ENCODE assay signal across 1 cellular context in genomic region chr12:76878899-76879709, GRCh38.
A peak's percentile ranks its signal among the peaks of the same experiment; 100 is the strongest.
TF ChIP-seq lines count a peak whose summit lies in the region.

TSS of gene CSRP2 (minus strand) at chr12:76879019. CDS start at chr12:76866260, 12,759 bp downstream.

TF ChIP-seq in SK-N-SH, 30 proteins besides CTCF, POLR2A, EP300 and RAD21 (continued from another document):
- 0 out of 2 replicates have a peak, but pooled peaks have one; percentile 44 for TF ChIP-seq NFIC (IDR thresholded peaks at IDR 0.05; ENCODE audit: borderline replicate concordance)
- peak; percentile 34; the same call in 1 of the 2 replicates for TF ChIP-seq ELF1 (IDR thresholded peaks at IDR 0.05)
- TF ChIP-seq, protein P1, sequence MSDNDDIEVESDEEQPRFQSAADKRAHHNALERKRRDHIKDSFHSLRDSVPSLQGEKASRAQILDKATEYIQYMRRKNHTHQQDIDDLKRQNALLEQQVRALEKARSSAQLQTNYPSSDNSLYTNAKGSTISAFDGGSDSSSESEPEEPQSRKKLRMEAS (IDR thresholded peaks at IDR 0.05; ENCODE audit: low read depth) = peak; percentile 64
- no peak for TF ChIP-seq ZBTB33 (IDR thresholded peaks at IDR 0.05; ENCODE audit: borderline replicate concordance, low read depth)
- TF ChIP-seq RFX5 (IDR thresholded peaks at IDR 0.05; ENCODE audit: low read length) = no peak
- TF ChIP-seq EZH2phosphoT487 (IDR thresholded peaks at IDR 0.05; ENCODE audit: borderline replicate concordance, low read depth) = no peak
- TF ChIP-seq, protein P2, sequence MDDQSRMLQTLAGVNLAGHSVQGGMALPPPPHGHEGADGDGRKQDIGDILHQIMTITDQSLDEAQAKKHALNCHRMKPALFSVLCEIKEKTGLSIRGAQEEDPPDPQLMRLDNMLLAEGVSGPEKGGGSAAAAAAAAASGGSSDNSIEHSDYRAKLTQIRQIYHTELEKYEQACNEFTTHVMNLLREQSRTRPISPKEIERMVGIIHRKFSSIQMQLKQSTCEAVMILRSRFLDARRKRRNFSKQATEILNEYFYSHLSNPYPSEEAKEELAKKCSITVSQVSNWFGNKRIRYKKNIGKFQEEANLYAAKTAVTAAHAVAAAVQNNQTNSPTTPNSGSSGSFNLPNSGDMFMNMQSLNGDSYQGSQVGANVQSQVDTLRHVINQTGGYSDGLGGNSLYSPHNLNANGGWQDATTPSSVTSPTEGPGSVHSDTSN (IDR thresholded peaks at IDR 0.05) = no peak; the same call in 1 of the 2 replicates
- TF ChIP-seq RXRA (IDR thresholded peaks at IDR 0.05; ENCODE audit: borderline replicate concordance, low read depth) = 0 out of 2 replicates have a peak, but pooled peaks have one; percentile 19
- TF ChIP-seq CHD2 (IDR thresholded peaks at IDR 0.05; ENCODE audit: low read length, partially characterized antibody) = no peak
- TF ChIP-seq REST (IDR thresholded peaks at IDR 0.05; ENCODE audit: low read depth, low read length) = no peak; the same call in 1 of the 2 replicates
- no peak for TF ChIP-seq FOSL2 (IDR thresholded peaks at IDR 0.05; ENCODE audit: borderline replicate concordance, low read depth)
- no peak for TF ChIP-seq GATA2 (CRISPR knock-in tag; IDR thresholded peaks at IDR 0.05)
- TF ChIP-seq GABPA (IDR thresholded peaks at IDR 0.05; ENCODE audit: low read depth) = peak; percentile 66
- no peak; the same call in 1 of the 2 replicates for TF ChIP-seq TCF12 (IDR thresholded peaks at IDR 0.05)
- no peak; the same call in 1 of the 2 replicates for TF ChIP-seq TAF1 (IDR thresholded peaks at IDR 0.05; ENCODE audit: borderline replicate concordance, low read depth, low read length)
- no peak for TF ChIP-seq NRF1 (IDR thresholded peaks at IDR 0.05; ENCODE audit: low read depth, low read length)
- TF ChIP-seq FOXJ3 (CRISPR knock-in tag; IDR thresholded peaks at IDR 0.05) = peak; percentile 31; the same call in 1 of the 2 replicates
TF ChIP-seq in SK-N-SH: peak in this region for 11.
